In the genomic region with DNA sequence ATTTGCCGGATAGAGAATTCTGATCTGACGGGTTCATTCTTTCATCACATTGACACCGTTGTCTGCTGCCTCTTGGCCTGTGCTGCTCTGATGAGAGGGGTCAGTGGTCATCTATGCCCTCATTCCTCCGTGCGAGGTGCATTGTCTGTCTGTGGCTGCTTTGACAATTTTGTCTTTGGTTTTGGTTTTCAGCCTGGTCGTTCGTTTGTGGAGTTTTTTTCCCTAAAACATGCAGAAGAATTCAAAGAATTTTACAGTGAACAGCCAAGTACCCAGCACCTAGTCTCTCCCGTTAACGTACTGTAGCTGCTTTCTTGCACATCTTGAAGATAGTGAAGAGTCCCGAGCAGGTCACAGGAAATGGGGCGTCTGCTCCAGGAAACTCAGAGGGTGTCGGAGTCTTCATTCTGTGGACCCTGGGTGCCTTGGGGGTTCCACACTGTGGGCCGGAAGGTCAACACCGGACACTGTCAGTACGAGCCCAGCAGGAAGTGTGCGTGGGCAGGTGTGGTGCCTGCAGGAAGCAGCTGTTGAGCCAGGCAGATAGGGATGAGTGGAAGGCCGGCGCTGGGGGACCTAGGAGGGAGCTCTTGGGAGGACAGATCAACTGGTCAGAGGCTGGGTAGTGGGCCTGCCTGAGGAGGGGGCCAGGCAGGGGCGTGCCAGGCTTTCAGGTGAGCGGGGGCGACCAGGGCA, we compare ENCODE assay signal across 15 cellular contexts.
"Had no signal": no experiment of that assay in that cellular context is flagged by ENCODE, and none has a peak within 500 bp of the region (broad histone marks: within the 10 kb centered on the region; RNA-seq: fewer than 3 reads in every experiment).

No MANE protein-coding gene starts in this region.

- H3K27ac ChIP-seq: psoas muscle, sigmoid colon, suprapubic skin, VCaP had no signal

- H3K27me3 ChIP-seq: adrenal gland, sigmoid colon, suprapubic skin had no signal

- H3K9me3 ChIP-seq: adrenal gland, psoas muscle, sigmoid colon, suprapubic skin had no signal

- ATAC-seq: activated CD4-positive, alpha-beta T cell treated with anti-CD3 and anti-CD28 coated beads for 36 hours; naive thymus-derived CD8-positive, alpha-beta T cell; psoas muscle had no signal

- H3K4me3 ChIP-seq: adrenal gland, psoas muscle, sigmoid colon, suprapubic skin had no signal

- DNase-seq: activated CD4-positive, alpha-beta T cell treated with anti-CD3 and anti-CD28 coated beads for 36 hours; activated CD8-positive, alpha-beta memory T cell treated with anti-CD3 and anti-CD28 coated beads for 24 hours; activated naive CD4-positive, alpha-beta T cell treated with anti-CD3 and anti-CD28 coated beads, Interleukin-2, amount 10 ng/mL, durations not matched to agents 7 days and 5 days; adrenal gland; cerebellar nuclear complex; foreskin melanocyte; naive thymus-derived CD8-positive, alpha-beta T cell; occipital lobe; psoas muscle; sigmoid colon; stimulated activated CD4-positive, alpha-beta T cell treated with anti-CD3 and anti-CD28 coated beads, Interleukin-12 subunit alpha, Interleukin-12 subunit beta, amount 100 ng/mL, for 4 hours; stimulated activated naive CD4-positive, alpha-beta T cell treated with Interleukin-2 at 50 U/mL for 16 hours; SW 1271 had no signal

- H3K4me1 ChIP-seq: adrenal gland, sigmoid colon, suprapubic skin had no signal
